Comparison of ENCODE assay signal across 17 cellular contexts in the genomic region with DNA sequence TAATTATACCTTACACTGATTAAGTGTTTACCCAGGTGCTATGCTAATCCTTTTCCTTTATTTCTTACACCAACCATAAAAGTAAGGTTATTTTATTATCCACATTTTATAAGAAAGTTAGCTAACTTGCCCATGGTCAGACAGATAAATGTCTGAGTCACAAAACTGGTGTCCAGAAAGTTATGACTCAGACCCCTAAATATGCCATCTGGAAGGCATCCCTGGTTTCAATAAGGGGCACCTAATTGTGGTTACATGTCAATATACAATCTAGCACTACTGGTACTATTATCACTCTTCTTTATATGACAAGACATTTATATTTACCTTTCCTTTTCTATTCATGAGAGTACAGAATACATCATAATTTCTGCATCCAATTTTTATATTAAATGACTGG.
DNase-seq lines count a peak whose midpoint lies in the region; ATAC-seq and TF ChIP-seq lines count a peak whose summit lies in the region.
"Had no signal": no experiment of that assay in that cellular context is flagged by ENCODE, and none has a peak within 500 bp of the region (broad histone marks: within the 10 kb centered on the region; RNA-seq: fewer than 3 reads in every experiment).

No MANE protein-coding gene starts in this region.

- H3K36me3 Mint-ChIP-seq in type B pancreatic cell, result no peaks in the 10 kb centered on the region
- H3K36me3 Mint-ChIP-seq: activated naive CD4-positive, alpha-beta T cell treated with anti-CD3 and anti-CD28 coated beads, Interleukin-2, amount 10 ng/mL, durations not matched to agents 7 days and 5 days; natural killer cell had no signal

- ATAC-seq in GM21786 (IDR thresholded peaks at IDR 0.05; ENCODE audit: unreplicated experiment) (no peak), HG02759 (IDR thresholded peaks at IDR 0.05; ENCODE audit: unreplicated experiment) (no peak)
- ATAC-seq: K562, natural killer cell, Panc1, upper lobe of right lung had no signal

- H4K20me1 ChIP-seq in GM23248 (ENCODE audit: insufficient read depth), result no peaks in the 10 kb centered on the region

- H3K4me2 ChIP-seq in GM23248 (ENCODE audit: unreplicated experiment), result no peak overlapping the region

- H3K9me3 Mint-ChIP-seq in type B pancreatic cell, result no peaks in the 10 kb centered on the region
- H3K9me3 Mint-ChIP-seq: activated naive CD4-positive, alpha-beta T cell treated with anti-CD3 and anti-CD28 coated beads, Interleukin-2, amount 10 ng/mL, durations not matched to agents 7 days and 5 days had no signal

- H3K27me3 Mint-ChIP-seq in type B pancreatic cell, result peaks cover 10% of the 10 kb centered on the region
- H3K27me3 Mint-ChIP-seq: activated naive CD4-positive, alpha-beta T cell treated with anti-CD3 and anti-CD28 coated beads, Interleukin-2, amount 10 ng/mL, durations not matched to agents 7 days and 5 days had no signal

- no peak overlapping the region for H2AFZ ChIP-seq in GM23248

- H3K4me3 ChIP-seq in GM23248, result no peak overlapping the region
- no peak overlapping the region for H3K4me3 ChIP-seq in skeletal muscle cell (ENCODE audit: low read depth, low read length)
- H3K4me3 ChIP-seq: K562, upper lobe of right lung had no signal

- peaks cover 4% of the 10 kb centered on the region for H3K4me1 ChIP-seq in GM23248 (ENCODE audit: insufficient read depth)
- H3K4me1 ChIP-seq: upper lobe of right lung had no signal

- H3K9me2 ChIP-seq in GM23248 (ENCODE audit: insufficient read depth), result no peaks in the 10 kb centered on the region

- H3K4me3 Mint-ChIP-seq in type B pancreatic cell, result no peak overlapping the region
- H3K4me3 Mint-ChIP-seq: activated naive CD4-positive, alpha-beta T cell treated with anti-CD3 and anti-CD28 coated beads, Interleukin-2, amount 10 ng/mL, durations not matched to agents 7 days and 5 days; natural killer cell had no signal

- H3K9ac ChIP-seq in GM23248, result no peak overlapping the region

- no peak for TF ChIP-seq CTCF in type B pancreatic cell (conservative IDR thresholded peaks at IDR 0.05)

- peaks cover 7% of the 10 kb centered on the region; the same call in 1 of the 2 replicates for H3K27me3 ChIP-seq in GM23248 (replicated peaks; ENCODE audit: insufficient read depth)
- H3K27me3 ChIP-seq: upper lobe of right lung had no signal

- no peaks in the 10 kb centered on the region for H3K36me3 ChIP-seq in GM23248 (ENCODE audit: low read depth)
- H3K36me3 ChIP-seq: upper lobe of right lung had no signal

- no peaks in the 10 kb centered on the region for H3K9me3 ChIP-seq in GM23248 (ENCODE audit: low read depth)
- H3K9me3 ChIP-seq: upper lobe of right lung had no signal

- peaks cover 5% of the 10 kb centered on the region for H3K4me1 Mint-ChIP-seq in type B pancreatic cell (ENCODE audit: unreplicated experiment)
- H3K4me1 Mint-ChIP-seq: activated naive CD4-positive, alpha-beta T cell treated with anti-CD3 and anti-CD28 coated beads, Interleukin-2, amount 10 ng/mL, durations not matched to agents 7 days and 5 days; natural killer cell had no signal

- no peak overlapping the region for H3K27ac ChIP-seq in GM23248
- H3K27ac ChIP-seq: upper lobe of right lung had no signal

- peak; percentile 68 for DNase-seq in GM23248
- peak; percentile 27 for DNase-seq in RPMI7951 (ENCODE audit: low read depth)
- DNase-seq in fibroblast of gingiva (ENCODE audit: low read depth), result peak; percentile 54
- peak; percentile 37 for DNase-seq in skeletal muscle cell (ENCODE audit: low read depth)
- DNase-seq in type B pancreatic cell (ENCODE audit: extremely low spot score, unreplicated experiment), result no peak
- DNase-seq in Ammon's horn (ENCODE audit: low spot score), result no peak
- DNase-seq: activated naive CD4-positive, alpha-beta T cell treated with anti-CD3 and anti-CD28 coated beads, Interleukin-2, amount 10 ng/mL, durations not matched to agents 7 days and 5 days; natural killer cell; NCI-H1417 treated with DMSO at 0.1 percent for 48 hours; NCI-H446; right cardiac atrium; stimulated activated CD4-positive, alpha-beta T cell treated with anti-CD3 and anti-CD28 coated beads, Interleukin-4, amount 100 ng/mL, for 24 hours; upper lobe of right lung had no signal

- H3F3A ChIP-seq in GM23248 (ENCODE audit: insufficient read depth), result no peaks in the 10 kb centered on the region

- H3K79me2 ChIP-seq in GM23248 (ENCODE audit: insufficient read depth), result no peaks in the 10 kb centered on the region

- in situ Hi-C loops in GM23248 (cut with MboI), result no loop called here

- H3K27ac Mint-ChIP-seq in type B pancreatic cell, result no peak overlapping the region
- H3K27ac Mint-ChIP-seq: activated naive CD4-positive, alpha-beta T cell treated with anti-CD3 and anti-CD28 coated beads, Interleukin-2, amount 10 ng/mL, durations not matched to agents 7 days and 5 days; natural killer cell had no signal

Comparison
In these comparisons a context has a peak if more than half of its experiments do, and no peak if none do; other contexts are left out.
1. DNase-seq: peak in GM23248 (single experiment), RPMI7951 (single experiment), fibroblast of gingiva (single experiment) and skeletal muscle cell (single experiment); none in type B pancreatic cell (single experiment) and Ammon's horn (single experiment).